ENCODE assay signal across 23 cellular contexts in genomic region chr7:92259610-92260247, GRCh38. TPM values are rescaled to one million over a fixed set of nuclear protein-coding genes. Genes with fewer than 3 reads are reported as not detected.
DNase-seq lines count a peak whose midpoint lies in the region; ATAC-seq, FAIRE-seq and TF ChIP-seq lines count a peak whose summit lies in the region.
"Had no signal": no experiment of that assay in that cellular context is flagged by ENCODE, and none has a peak within 500 bp of the region (broad histone marks: within the 10 kb centered on the region; RNA-seq: fewer than 3 reads in every experiment).

No MANE protein-coding gene starts in this region.

- peak; percentile 13 for FAIRE-seq in bronchial epithelial cell (lab: Jason Lieb, UNC)
- FAIRE-seq: RCC 7860 had no signal

- H3K36me3 ChIP-seq in right atrium auricular region (no peaks in the 10 kb centered on the region), bronchial epithelial cell (ENCODE audit: control insufficient read depth, insufficient read depth, low read length) (no peaks in the 10 kb centered on the region), SJCRH30 (peaks cover 9% of the 10 kb centered on the region; the same call in 1 of the 2 replicates)
- H3K36me3 ChIP-seq: upper lobe of right lung had no signal

- H3K27me3 ChIP-seq in right atrium auricular region, result no peaks in the 10 kb centered on the region
- H3K27me3 ChIP-seq in bronchial epithelial cell (ENCODE audit: control insufficient read depth, insufficient read depth, low read length), result no peaks in the 10 kb centered on the region
- no peaks in the 10 kb centered on the region for H3K27me3 ChIP-seq in SJCRH30
- H3K27me3 ChIP-seq: upper lobe of right lung had no signal

- intact Hi-C loops in Right ventricle myocardium superior (cut with DNase I), result no loop called here

- no peaks in the 10 kb centered on the region for H3K9me3 ChIP-seq in right atrium auricular region
- 0 out of 2 replicates have a peak, but pooled peaks cover 4% of the 10 kb centered on the region for H3K9me3 ChIP-seq in SJCRH30 (replicated peaks)
- H3K9me3 ChIP-seq: upper lobe of right lung had no signal

- DNase-seq in Right ventricle myocardium superior (no peak), right atrium auricular region (ENCODE audit: low spot score) (no peak), NB4 (ENCODE audit: low read depth) (peak; percentile 18), bronchial epithelial cell (ENCODE audit: low read depth) (peak; percentile 27), UCSD-AML1 (lab: John Stamatoyannopoulos, UW; ENCODE audit: unreplicated experiment) (no peak), AML-193 (lab: John Stamatoyannopoulos, UW) (no peak), SJCRH30 (no peak)
- no peak for DNase-seq in stimulated activated CD4-positive, alpha-beta T cell treated with anti-CD3 and anti-CD28 coated beads, Interleukin-12 subunit alpha, Interleukin-12 subunit beta, amount 100 ng/mL, for 4 hours
- DNase-seq: ACHN; activated T-cell treated with anti-CD3 and anti-CD28 coated beads, Interleukin-2, amount 50 U/mL, for 1 hour; amniotic stem cell; DMS 273 treated with DMSO at 0.1 percent for 48 hours; glutamatergic neuron; HFFc6; naive B cell; NCI-H1092 treated with DMSO at 0.1 percent for 48 hours; NCI-H2029; NCI-H2227 treated with DMSO at 0.1 percent for 48 hours; NCI-H82; occipital lobe; upper lobe of right lung had no signal

- peak; percentile 29 for ATAC-seq in Right ventricle myocardium superior (ENCODE audit: poor library complexity)
- ATAC-seq: SK-N-SH treated with all-trans-retinoic acid at 6 μM for 48 hours had no signal

- TF ChIP-seq POLR2A in NB4 (IDR thresholded peaks at IDR 0.05; ENCODE audit: extremely low read depth, insufficient read length), result no peak

- no peak overlapping the region for H3K4me3 ChIP-seq in right atrium auricular region
- no peak overlapping the region for H3K4me3 ChIP-seq in NB4 (ENCODE audit: low read depth, low read length)
- no peak overlapping the region for H3K4me3 ChIP-seq in bronchial epithelial cell (ENCODE audit: low read depth, low read length)
- H3K4me3 ChIP-seq in SJCRH30, result no peak overlapping the region
- H3K4me3 ChIP-seq: upper lobe of right lung had no signal

- no peak for TF ChIP-seq CTCF in right atrium auricular region (IDR thresholded peaks at IDR 0.05)
- TF ChIP-seq CTCF in NB4 (IDR thresholded peaks at IDR 0.05; ENCODE audit: low read depth, low read length), result no peak
- TF ChIP-seq CTCF in bronchial epithelial cell (IDR thresholded peaks at IDR 0.05; ENCODE audit: insufficient read depth, low read length, severe bottlenecking), result no peak

- H3K27ac ChIP-seq in right atrium auricular region (no peak overlapping the region), SJCRH30 (no peak overlapping the region)
- H3K27ac ChIP-seq: upper lobe of right lung had no signal

- H3K4me1 ChIP-seq in right atrium auricular region (peaks cover 0 to 8% of the 10 kb centered on the region in 2 donors), SJCRH30 (no peaks in the 10 kb centered on the region)
- H3K4me1 ChIP-seq: upper lobe of right lung had no signal

RNA-seq across cellular contexts. Expression of gene ANKIB1, which starts 14.0 kb away (rescaled TPM):
- 37.3 TPM for total RNA-seq in Right ventricle myocardium superior
- 10 to 100 TPM; 25.0 to 32.7 TPM for total RNA-seq in right atrium auricular region
- 42.1 and 42.6 TPM in 2 replicates for total RNA-seq in bronchial epithelial cell
- 31.7 and 34.0 TPM in 2 replicates for total RNA-seq in SJCRH30 (2014; rRNA removed; shearing (Covaris generic))

RNA-seq across cellular contexts. Expression of gene KRIT1, which starts 14.0 kb away (rescaled TPM):
- total RNA-seq in Right ventricle myocardium superior (26.4 TPM), right atrium auricular region (10 to 100 TPM; 35.2 to 56.4 TPM), bronchial epithelial cell (26.9 and 35.5 TPM in 2 replicates)
- 71.4 and 72.8 TPM in 2 replicates for total RNA-seq in SJCRH30 (2014; rRNA removed; shearing (Covaris generic))

Comparison
In these comparisons a context has a peak if more than half of its experiments do, and no peak if none do; other contexts are left out.
1. DNase-seq: peak in NB4 (single experiment) and bronchial epithelial cell (single experiment); none in Right ventricle myocardium superior (single experiment), right atrium auricular region (single experiment), UCSD-AML1 (single experiment), AML-193 (0 of 2), SJCRH30 (0 of 2) and stimulated activated CD4-positive, alpha-beta T cell treated with anti-CD3 and anti-CD28 coated beads, Interleukin-12 subunit alpha, Interleukin-12 subunit beta, amount 100 ng/mL, for 4 hours (single experiment).